Comparison of ENCODE assay signal across 1 cellular context in the genomic region with DNA sequence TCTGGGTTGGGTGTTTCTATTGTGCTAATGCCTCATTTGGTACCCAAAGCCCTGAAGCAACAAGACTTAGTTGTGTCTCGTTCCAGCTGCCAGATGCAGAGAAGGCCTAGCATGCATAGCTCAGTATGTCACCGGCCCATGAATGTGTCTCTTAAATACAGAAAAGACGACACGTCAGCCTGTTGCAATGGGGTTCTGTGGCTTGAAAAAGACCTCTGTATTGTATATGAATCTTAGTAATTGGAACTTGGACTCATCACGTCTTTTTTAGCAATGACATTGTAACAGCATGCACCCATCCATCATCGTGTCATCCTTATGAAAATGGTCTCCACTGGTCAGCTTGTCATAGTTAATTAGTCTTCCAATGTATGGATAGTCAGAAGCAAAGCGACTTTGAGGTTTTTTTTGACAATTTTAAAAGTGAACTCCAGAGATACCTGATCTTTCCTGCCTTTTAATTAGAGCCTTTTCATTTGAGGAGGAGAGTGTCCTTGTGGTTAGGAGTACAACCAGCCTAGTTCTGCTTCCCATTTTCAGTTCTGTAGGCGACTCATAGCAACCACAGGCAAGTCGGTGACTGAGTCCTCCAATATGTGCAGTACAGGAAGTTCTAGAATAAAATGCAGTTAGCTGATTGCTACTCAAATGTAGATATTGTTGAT.
TF ChIP-seq lines count a peak whose summit lies in the region.

No MANE protein-coding gene starts in this region.

TF ChIP-seq in HepG2, 621 proteins besides CTCF, POLR2A, EP300 and RAD21 (continued from another document):
- TF ChIP-seq PAXIP1 (CRISPR knock-in tag; conservative IDR thresholded peaks at IDR 0.05) (no peak), ARID4A (CRISPR knock-in tag; IDR thresholded peaks at IDR 0.05; ENCODE audit: borderline replicate concordance) (no peak), ZNF207 (IDR thresholded peaks at IDR 0.05; ENCODE audit: borderline replicate concordance) (no peak), ZMYM2 (CRISPR knock-in tag; IDR thresholded peaks at IDR 0.05) (no peak)
